Comparison of ENCODE assay signal across 8 cellular contexts in the genomic region with DNA sequence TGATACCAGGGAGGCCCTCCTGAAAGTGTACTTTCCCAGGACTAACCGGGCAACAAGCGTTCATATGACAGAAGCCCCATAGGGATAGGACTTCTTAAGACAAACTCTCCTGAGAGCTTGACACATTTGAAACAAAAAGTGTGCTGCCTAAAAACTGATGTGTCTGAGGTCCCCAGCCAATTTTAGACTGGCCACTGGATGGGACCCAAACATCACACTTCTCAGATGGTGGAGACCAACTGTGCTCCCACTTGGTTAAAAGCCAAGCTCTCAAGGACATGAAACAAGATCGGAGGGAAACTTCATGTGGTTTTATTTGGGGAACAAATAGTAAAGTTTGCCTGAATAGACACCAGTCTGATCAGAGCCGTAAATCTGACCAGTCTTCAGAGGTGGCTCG.
DNase-seq lines count a peak whose midpoint lies in the region; ATAC-seq and TF ChIP-seq lines count a peak whose summit lies in the region.
"Not testable (repeated sequence)": the region's sequence is repeated elsewhere in the genome, so short reads cannot be mapped to it uniquely, and the experiment has no call there.

No MANE protein-coding gene starts in this region.

- H3K9me2 ChIP-seq in MM.1S (replicated peaks; ENCODE audit: insufficient read depth, low read length) = not testable (repeated sequence)

- H3K9me3 ChIP-seq in MM.1S (replicated peaks; ENCODE audit: insufficient read depth, low read length); skeletal muscle satellite cell (replicated peaks; ENCODE audit: low read length): not testable (repeated sequence)

- ATAC-seq in GM18499 (IDR thresholded peaks at IDR 0.05; ENCODE audit: insufficient read depth, unreplicated experiment) (peak; percentile 7), GM19438 (IDR thresholded peaks at IDR 0.05; ENCODE audit: low read depth, unreplicated experiment) (peak; percentile 12), HG02588 (IDR thresholded peaks at IDR 0.05; ENCODE audit: unreplicated experiment) (peak; percentile 14), HG03095 (IDR thresholded peaks at IDR 0.05; ENCODE audit: unreplicated experiment) (peak; percentile 9), Right ventricle myocardium superior (ENCODE audit: poor library complexity) (peak; percentile 60)

- H3K9me3 Mint-ChIP-seq in activated T-cell treated with anti-CD3 and anti-CD28 coated beads, Interleukin-2, amount 50 U/mL, for 24 hours = not testable (repeated sequence)

- H3K36me3 ChIP-seq in MM.1S (replicated peaks; ENCODE audit: insufficient read depth, low read length); skeletal muscle satellite cell (ENCODE audit: insufficient read depth, low read length): not testable (repeated sequence)

- not testable (repeated sequence) for H3K79me2 ChIP-seq in MM.1S (ENCODE audit: low read length)

- intact Hi-C loops in Right ventricle myocardium superior (cut with DNase I) = not testable (repeated sequence)

- not testable (repeated sequence) for H3K9ac ChIP-seq in MM.1S (ENCODE audit: low read length); skeletal muscle satellite cell (ENCODE audit: low read depth, low read length)

- not testable (repeated sequence) for H2AFZ ChIP-seq in MM.1S (ENCODE audit: low read length)

- H3F3A ChIP-seq in MM.1S (ENCODE audit: insufficient read depth, low read length) = not testable (repeated sequence)

- peaks cover 19% of the 10 kb centered on the region for H3K27me3 Mint-ChIP-seq in activated T-cell treated with anti-CD3 and anti-CD28 coated beads, Interleukin-2, amount 50 U/mL, for 24 hours

- H3K4me2 ChIP-seq in MM.1S (ENCODE audit: low read depth, low read length) (peak overlapping the region; percentile 29; the same call in 1 of the 2 replicates), skeletal muscle satellite cell (ENCODE audit: low read length) (peak overlapping the region; percentile 51)

- not testable (repeated sequence) for H3K27me3 ChIP-seq in MM.1S (replicated peaks; ENCODE audit: insufficient read depth, low read length); skeletal muscle satellite cell (ENCODE audit: control insufficient read depth, insufficient read depth, low read length)

- not testable (repeated sequence) for H3K4me3 ChIP-seq in MM.1S (ENCODE audit: low read length); skeletal muscle satellite cell (ENCODE audit: low read length)

- not testable (repeated sequence) for H4K20me1 ChIP-seq in MM.1S (ENCODE audit: insufficient read depth, low read length)

- H3K27ac ChIP-seq in MM.1S (ENCODE audit: low read length) = not testable (repeated sequence)

- not testable (repeated sequence) for H3K27ac Mint-ChIP-seq in activated T-cell treated with anti-CD3 and anti-CD28 coated beads, Interleukin-2, amount 50 U/mL, for 24 hours

- TF ChIP-seq CTCF in MM.1S (IDR thresholded peaks at IDR 0.05; ENCODE audit: low read length) = not testable (repeated sequence)

- peak overlapping the region; percentile 34 for H3K4me3 Mint-ChIP-seq in activated T-cell treated with anti-CD3 and anti-CD28 coated beads, Interleukin-2, amount 50 U/mL, for 24 hours

- H3K4me1 ChIP-seq in MM.1S (ENCODE audit: low read length); skeletal muscle satellite cell (ENCODE audit: control insufficient read depth, insufficient read depth, low read length): not testable (repeated sequence)

- not testable (repeated sequence) for DNase-seq in MM.1S; activated T-cell treated with anti-CD3 and anti-CD28 coated beads, Interleukin-2, amount 50 U/mL, for 24 hours; Right ventricle myocardium superior

- not testable (repeated sequence) for H3K4me1 Mint-ChIP-seq in activated T-cell treated with anti-CD3 and anti-CD28 coated beads, Interleukin-2, amount 50 U/mL, for 24 hours (ENCODE audit: low read depth)

- H3K36me3 Mint-ChIP-seq in activated T-cell treated with anti-CD3 and anti-CD28 coated beads, Interleukin-2, amount 50 U/mL, for 24 hours (ENCODE audit: low read depth) = not testable (repeated sequence)

Comparison
In these comparisons a context has a peak if more than half of its experiments do, and no peak if none do; other contexts are left out.
1. ATAC-seq: peak in every context shown above with its lines; median percentile 60 in Right ventricle myocardium superior; 14 in HG02588; 12 in GM19438; 9 in HG03095; 7 in GM18499.